In the genomic region with DNA sequence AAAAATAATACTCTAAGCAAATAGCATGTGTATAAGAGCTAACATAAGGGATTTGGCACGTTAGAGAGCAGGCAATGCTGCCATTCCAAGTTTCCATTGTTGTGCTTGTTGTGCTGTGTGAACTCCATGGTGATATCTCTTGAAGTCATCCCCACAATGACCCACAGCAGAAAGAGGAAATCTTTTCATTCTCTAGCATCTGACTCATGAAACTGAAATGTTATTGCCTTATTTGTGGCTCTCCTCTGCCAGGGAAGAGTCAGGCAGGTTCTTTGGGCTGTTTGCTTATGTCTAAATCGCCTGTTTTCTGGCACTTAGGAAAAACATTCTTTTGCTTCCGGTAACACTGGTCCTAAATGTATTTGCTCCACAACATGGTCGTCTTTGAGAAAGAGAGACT, we compare ENCODE assay signal across 1 cellular context.
TF ChIP-seq lines count a peak whose summit lies in the region.

No MANE protein-coding gene starts in this region.

TF ChIP-seq in GM23338, 12 proteins besides CTCF, POLR2A, EP300 and RAD21 (continued from another document):
- TF ChIP-seq, protein P1, sequence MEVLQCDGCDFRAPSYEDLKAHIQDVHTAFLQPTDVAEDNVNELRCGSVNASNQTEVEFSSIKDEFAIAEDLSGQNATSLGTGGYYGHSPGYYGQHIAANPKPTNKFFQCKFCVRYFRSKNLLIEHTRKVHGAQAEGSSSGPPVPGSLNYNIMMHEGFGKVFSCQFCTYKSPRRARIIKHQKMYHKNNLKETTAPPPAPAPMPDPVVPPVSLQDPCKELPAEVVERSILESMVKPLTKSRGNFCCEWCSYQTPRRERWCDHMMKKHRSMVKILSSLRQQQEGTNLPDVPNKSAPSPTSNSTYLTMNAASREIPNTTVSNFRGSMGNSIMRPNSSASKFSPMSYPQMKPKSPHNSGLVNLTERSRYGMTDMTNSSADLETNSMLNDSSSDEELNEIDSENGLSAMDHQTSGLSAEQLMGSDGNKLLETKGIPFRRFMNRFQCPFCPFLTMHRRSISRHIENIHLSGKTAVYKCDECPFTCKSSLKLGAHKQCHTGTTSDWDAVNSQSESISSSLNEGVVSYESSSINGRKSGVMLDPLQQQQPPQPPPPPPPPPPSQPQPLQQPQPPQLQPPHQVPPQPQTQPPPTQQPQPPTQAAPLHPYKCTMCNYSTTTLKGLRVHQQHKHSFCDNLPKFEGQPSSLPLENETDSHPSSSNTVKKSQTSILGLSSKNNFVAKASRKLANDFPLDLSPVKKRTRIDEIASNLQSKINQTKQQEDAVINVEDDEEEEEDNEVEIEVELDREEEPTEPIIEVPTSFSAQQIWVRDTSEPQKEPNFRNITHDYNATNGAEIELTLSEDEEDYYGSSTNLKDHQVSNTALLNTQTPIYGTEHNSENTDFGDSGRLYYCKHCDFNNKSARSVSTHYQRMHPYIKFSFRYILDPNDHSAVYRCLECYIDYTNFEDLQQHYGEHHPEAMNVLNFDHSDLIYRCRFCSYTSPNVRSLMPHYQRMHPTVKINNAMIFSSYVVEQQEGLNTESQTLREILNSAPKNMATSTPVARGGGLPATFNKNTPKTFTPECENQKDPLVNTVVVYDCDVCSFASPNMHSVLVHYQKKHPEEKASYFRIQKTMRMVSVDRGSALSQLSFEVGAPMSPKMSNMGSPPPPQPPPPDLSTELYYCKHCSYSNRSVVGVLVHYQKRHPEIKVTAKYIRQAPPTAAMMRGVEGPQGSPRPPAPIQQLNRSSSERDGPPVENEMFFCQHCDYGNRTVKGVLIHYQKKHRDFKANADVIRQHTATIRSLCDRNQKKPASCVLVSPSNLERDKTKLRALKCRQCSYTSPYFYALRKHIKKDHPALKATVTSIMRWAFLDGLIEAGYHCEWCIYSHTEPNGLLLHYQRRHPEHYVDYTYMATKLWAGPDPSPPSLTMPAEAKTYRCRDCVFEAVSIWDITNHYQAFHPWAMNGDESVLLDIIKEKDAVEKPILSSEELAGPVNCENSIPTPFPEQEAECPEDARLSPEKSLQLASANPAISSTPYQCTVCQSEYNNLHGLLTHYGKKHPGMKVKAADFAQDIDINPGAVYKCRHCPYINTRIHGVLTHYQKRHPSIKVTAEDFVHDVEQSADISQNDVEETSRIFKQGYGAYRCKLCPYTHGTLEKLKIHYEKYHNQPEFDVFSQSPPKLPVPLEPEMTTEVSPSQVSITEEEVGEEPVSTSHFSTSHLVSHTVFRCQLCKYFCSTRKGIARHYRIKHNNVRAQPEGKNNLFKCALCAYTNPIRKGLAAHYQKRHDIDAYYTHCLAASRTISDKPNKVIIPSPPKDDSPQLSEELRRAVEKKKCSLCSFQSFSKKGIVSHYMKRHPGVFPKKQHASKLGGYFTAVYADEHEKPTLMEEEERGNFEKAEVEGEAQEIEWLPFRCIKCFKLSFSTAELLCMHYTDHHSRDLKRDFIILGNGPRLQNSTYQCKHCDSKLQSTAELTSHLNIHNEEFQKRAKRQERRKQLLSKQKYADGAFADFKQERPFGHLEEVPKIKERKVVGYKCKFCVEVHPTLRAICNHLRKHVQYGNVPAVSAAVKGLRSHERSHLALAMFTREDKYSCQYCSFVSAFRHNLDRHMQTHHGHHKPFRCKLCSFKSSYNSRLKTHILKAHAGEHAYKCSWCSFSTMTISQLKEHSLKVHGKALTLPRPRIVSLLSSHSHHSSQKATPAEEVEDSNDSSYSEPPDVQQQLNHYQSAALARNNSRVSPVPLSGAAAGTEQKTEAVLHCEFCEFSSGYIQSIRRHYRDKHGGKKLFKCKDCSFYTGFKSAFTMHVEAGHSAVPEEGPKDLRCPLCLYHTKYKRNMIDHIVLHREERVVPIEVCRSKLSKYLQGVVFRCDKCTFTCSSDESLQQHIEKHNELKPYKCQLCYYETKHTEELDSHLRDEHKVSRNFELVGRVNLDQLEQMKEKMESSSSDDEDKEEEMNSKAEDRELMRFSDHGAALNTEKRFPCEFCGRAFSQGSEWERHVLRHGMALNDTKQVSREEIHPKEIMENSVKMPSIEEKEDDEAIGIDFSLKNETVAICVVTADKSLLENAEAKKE (CRISPR knock-in tag; IDR thresholded peaks at IDR 0.05) = no peak
- TF ChIP-seq POLR2AphosphoS5 (IDR thresholded peaks at IDR 0.05; ENCODE audit: low read depth) (no peak), EZH2phosphoT487 (IDR thresholded peaks at IDR 0.05; ENCODE audit: unreplicated experiment) (no peak)
TF ChIP-seq in GM23338: peak in this region for 0.
